Comparison of ENCODE assay signal across 1 cellular context in genomic region chr12:124401563-124402180, GRCh38.
TF ChIP-seq lines count a peak whose summit lies in the region.

No MANE protein-coding gene starts in this region.

TF ChIP-seq in GM23338, 12 proteins besides CTCF, POLR2A, EP300 and RAD21 (continued from another document):
- TF ChIP-seq, protein P1, sequence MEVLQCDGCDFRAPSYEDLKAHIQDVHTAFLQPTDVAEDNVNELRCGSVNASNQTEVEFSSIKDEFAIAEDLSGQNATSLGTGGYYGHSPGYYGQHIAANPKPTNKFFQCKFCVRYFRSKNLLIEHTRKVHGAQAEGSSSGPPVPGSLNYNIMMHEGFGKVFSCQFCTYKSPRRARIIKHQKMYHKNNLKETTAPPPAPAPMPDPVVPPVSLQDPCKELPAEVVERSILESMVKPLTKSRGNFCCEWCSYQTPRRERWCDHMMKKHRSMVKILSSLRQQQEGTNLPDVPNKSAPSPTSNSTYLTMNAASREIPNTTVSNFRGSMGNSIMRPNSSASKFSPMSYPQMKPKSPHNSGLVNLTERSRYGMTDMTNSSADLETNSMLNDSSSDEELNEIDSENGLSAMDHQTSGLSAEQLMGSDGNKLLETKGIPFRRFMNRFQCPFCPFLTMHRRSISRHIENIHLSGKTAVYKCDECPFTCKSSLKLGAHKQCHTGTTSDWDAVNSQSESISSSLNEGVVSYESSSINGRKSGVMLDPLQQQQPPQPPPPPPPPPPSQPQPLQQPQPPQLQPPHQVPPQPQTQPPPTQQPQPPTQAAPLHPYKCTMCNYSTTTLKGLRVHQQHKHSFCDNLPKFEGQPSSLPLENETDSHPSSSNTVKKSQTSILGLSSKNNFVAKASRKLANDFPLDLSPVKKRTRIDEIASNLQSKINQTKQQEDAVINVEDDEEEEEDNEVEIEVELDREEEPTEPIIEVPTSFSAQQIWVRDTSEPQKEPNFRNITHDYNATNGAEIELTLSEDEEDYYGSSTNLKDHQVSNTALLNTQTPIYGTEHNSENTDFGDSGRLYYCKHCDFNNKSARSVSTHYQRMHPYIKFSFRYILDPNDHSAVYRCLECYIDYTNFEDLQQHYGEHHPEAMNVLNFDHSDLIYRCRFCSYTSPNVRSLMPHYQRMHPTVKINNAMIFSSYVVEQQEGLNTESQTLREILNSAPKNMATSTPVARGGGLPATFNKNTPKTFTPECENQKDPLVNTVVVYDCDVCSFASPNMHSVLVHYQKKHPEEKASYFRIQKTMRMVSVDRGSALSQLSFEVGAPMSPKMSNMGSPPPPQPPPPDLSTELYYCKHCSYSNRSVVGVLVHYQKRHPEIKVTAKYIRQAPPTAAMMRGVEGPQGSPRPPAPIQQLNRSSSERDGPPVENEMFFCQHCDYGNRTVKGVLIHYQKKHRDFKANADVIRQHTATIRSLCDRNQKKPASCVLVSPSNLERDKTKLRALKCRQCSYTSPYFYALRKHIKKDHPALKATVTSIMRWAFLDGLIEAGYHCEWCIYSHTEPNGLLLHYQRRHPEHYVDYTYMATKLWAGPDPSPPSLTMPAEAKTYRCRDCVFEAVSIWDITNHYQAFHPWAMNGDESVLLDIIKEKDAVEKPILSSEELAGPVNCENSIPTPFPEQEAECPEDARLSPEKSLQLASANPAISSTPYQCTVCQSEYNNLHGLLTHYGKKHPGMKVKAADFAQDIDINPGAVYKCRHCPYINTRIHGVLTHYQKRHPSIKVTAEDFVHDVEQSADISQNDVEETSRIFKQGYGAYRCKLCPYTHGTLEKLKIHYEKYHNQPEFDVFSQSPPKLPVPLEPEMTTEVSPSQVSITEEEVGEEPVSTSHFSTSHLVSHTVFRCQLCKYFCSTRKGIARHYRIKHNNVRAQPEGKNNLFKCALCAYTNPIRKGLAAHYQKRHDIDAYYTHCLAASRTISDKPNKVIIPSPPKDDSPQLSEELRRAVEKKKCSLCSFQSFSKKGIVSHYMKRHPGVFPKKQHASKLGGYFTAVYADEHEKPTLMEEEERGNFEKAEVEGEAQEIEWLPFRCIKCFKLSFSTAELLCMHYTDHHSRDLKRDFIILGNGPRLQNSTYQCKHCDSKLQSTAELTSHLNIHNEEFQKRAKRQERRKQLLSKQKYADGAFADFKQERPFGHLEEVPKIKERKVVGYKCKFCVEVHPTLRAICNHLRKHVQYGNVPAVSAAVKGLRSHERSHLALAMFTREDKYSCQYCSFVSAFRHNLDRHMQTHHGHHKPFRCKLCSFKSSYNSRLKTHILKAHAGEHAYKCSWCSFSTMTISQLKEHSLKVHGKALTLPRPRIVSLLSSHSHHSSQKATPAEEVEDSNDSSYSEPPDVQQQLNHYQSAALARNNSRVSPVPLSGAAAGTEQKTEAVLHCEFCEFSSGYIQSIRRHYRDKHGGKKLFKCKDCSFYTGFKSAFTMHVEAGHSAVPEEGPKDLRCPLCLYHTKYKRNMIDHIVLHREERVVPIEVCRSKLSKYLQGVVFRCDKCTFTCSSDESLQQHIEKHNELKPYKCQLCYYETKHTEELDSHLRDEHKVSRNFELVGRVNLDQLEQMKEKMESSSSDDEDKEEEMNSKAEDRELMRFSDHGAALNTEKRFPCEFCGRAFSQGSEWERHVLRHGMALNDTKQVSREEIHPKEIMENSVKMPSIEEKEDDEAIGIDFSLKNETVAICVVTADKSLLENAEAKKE (CRISPR knock-in tag; IDR thresholded peaks at IDR 0.05) = no peak
- TF ChIP-seq EZH2 (IDR thresholded peaks at IDR 0.05; ENCODE audit: low read depth, unreplicated experiment) (no peak), STAT1 (IDR thresholded peaks at IDR 0.05; ENCODE audit: unreplicated experiment) (no peak), REST (IDR thresholded peaks at IDR 0.05; ENCODE audit: unreplicated experiment) (no peak), CREB1 (CRISPR knock-in tag; IDR thresholded peaks at IDR 0.05; ENCODE audit: low read depth) (no peak), JUNB (IDR thresholded peaks at IDR 0.05; ENCODE audit: unreplicated experiment) (no peak), EZH2phosphoT487 (IDR thresholded peaks at IDR 0.05; ENCODE audit: unreplicated experiment) (no peak)
- TF ChIP-seq, protein P2, sequence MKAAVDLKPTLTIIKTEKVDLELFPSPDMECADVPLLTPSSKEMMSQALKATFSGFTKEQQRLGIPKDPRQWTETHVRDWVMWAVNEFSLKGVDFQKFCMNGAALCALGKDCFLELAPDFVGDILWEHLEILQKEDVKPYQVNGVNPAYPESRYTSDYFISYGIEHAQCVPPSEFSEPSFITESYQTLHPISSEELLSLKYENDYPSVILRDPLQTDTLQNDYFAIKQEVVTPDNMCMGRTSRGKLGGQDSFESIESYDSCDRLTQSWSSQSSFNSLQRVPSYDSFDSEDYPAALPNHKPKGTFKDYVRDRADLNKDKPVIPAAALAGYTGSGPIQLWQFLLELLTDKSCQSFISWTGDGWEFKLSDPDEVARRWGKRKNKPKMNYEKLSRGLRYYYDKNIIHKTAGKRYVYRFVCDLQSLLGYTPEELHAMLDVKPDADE (IDR thresholded peaks at IDR 0.05) = no peak
